ENCODE assay signal across 8 cellular contexts in genomic region chr17:37607637-37608368, GRCh38. TPM values are rescaled to one million over a fixed set of nuclear protein-coding genes. Genes with fewer than 3 reads are reported as not detected.
A peak's percentile ranks its signal among the peaks of the same experiment; 100 is the strongest.
DNase-seq lines count a peak whose midpoint lies in the region; ATAC-seq and TF ChIP-seq lines count a peak whose summit lies in the region.

No MANE protein-coding gene starts in this region.

- H3K36me3 Mint-ChIP-seq in Caco-2 (ENCODE audit: insufficient read depth, unreplicated experiment) (peaks cover 34% of the 10 kb centered on the region), natural killer cell (peaks cover 5% of the 10 kb centered on the region)
- H3K36me3 Mint-ChIP-seq in central memory CD8-positive, alpha-beta T cell (ENCODE audit: insufficient read depth), result peaks cover 11% of the 10 kb centered on the region

- no peaks in the 10 kb centered on the region for H3K27me3 Mint-ChIP-seq in Caco-2 (ENCODE audit: insufficient read depth, unreplicated experiment)
- H3K27me3 Mint-ChIP-seq in central memory CD8-positive, alpha-beta T cell, result no peaks in the 10 kb centered on the region
- H3K27me3 Mint-ChIP-seq in natural killer cell (ENCODE audit: low read depth in 2 of 2), result no peaks in the 10 kb centered on the region

- peaks cover 51% of the 10 kb centered on the region for H3K79me2 ChIP-seq in OCI-LY1 (ENCODE audit: insufficient read depth, low read length)

- H3K4me2 ChIP-seq in OCI-LY1 (ENCODE audit: low read length), result peak overlapping the region; percentile 83

- BruUV-seq in Caco-2 (replicated peaks; lab: Mats Ljungman, UMichigan), result no TSS peak

- H3K27me3 ChIP-seq in Caco-2 (replicated peaks; ENCODE audit: control insufficient read depth, insufficient read depth, low read length) (no peaks in the 10 kb centered on the region), OCI-LY1 (ENCODE audit: insufficient read depth, low read length) (no peaks in the 10 kb centered on the region)

- H3F3A ChIP-seq in OCI-LY1 (ENCODE audit: insufficient read depth, low read length), result 0 out of 2 replicates have a peak, but pooled peaks cover 7% of the 10 kb centered on the region

- H3K4me1 ChIP-seq in Caco-2, result 0 out of 2 replicates have a peak, but pooled peaks cover 3% of the 10 kb centered on the region
- peaks cover 35% of the 10 kb centered on the region for H3K4me1 ChIP-seq in OCI-LY1 (ENCODE audit: insufficient read depth, low read length, severe bottlenecking)

- H3K9me3 Mint-ChIP-seq in Caco-2 (ENCODE audit: unreplicated experiment), result no peaks in the 10 kb centered on the region
- H3K9me3 Mint-ChIP-seq in central memory CD8-positive, alpha-beta T cell, result no peaks in the 10 kb centered on the region
- no peaks in the 10 kb centered on the region for H3K9me3 Mint-ChIP-seq in natural killer cell

- H3K4me1 Mint-ChIP-seq in Caco-2 (ENCODE audit: low read depth, unreplicated experiment), result no peaks in the 10 kb centered on the region
- H3K4me1 Mint-ChIP-seq in central memory CD8-positive, alpha-beta T cell, result peaks cover 34% of the 10 kb centered on the region
- peaks cover 55 to 58% of the 10 kb centered on the region in 2 donors for H3K4me1 Mint-ChIP-seq in natural killer cell

- no peak for TF ChIP-seq CTCF in Caco-2 (IDR thresholded peaks at IDR 0.05; ENCODE audit: insufficient read depth in 1 of 2, low read depth in 1 of 2, low read length in 1 of 2, severe bottlenecking in 1 of 2, unreplicated experiment in 1 of 2)
- no peak for TF ChIP-seq CTCF in OCI-LY1 (IDR thresholded peaks at IDR 0.05; ENCODE audit: low read length)
- TF ChIP-seq CTCF in natural killer cell (IDR thresholded peaks at IDR 0.05), result no peak

- H3K9ac ChIP-seq in OCI-LY1 (ENCODE audit: low read length), result peak overlapping the region; percentile 99

- peak overlapping the region; percentile 90 for H3K27ac Mint-ChIP-seq in Caco-2 (ENCODE audit: unreplicated experiment)
- peak overlapping the region; percentile 84 for H3K27ac Mint-ChIP-seq in central memory CD8-positive, alpha-beta T cell (ENCODE audit: low read depth)
- peak overlapping the region; percentile 94 to 95 for H3K27ac Mint-ChIP-seq in natural killer cell

- H3K27ac ChIP-seq in OCI-LY1 (ENCODE audit: low read depth, low read length, poor library complexity, severe bottlenecking), result peak overlapping the region; percentile 89

- CTCF ChIA-PET in Caco-2 (lab: Charles Lee), result interaction anchor here (1.1 to 1.9 kb wide), 3 partner anchors 11 to 138 kb away, joined by 3 to 6 read pairs (median 4); no protein-coding TSS in a partner anchor

- no peaks in the 10 kb centered on the region for H3K9me2 ChIP-seq in OCI-LY1 (ENCODE audit: low read depth, low read length)

- no peak overlapping the region for H2AFZ ChIP-seq in OCI-LY1 (ENCODE audit: low read length)

- peak; percentile 31 for ATAC-seq in central memory CD8-positive, alpha-beta T cell (replicated peaks; ENCODE audit: extremely low read depth, poor library complexity, severe bottlenecking)
- ATAC-seq in natural killer cell (no peak), HG03571 (IDR thresholded peaks at IDR 0.05; ENCODE audit: unreplicated experiment) (no peak), HG02678 (IDR thresholded peaks at IDR 0.05; ENCODE audit: unreplicated experiment) (no peak)

- H3K36me3 ChIP-seq in Caco-2 (ENCODE audit: control insufficient read depth, insufficient read depth, low read length) (no peaks in the 10 kb centered on the region; the same call in none of the 2 replicates), OCI-LY1 (ENCODE audit: insufficient read depth, low read length) (peaks cover 35% of the 10 kb centered on the region)

- no peak for DNase-seq in Caco-2
- DNase-seq in central memory CD8-positive, alpha-beta T cell (ENCODE audit: low spot score in 2 of 2), result no peak
- DNase-seq in natural killer cell, result no peak
- no peak for DNase-seq in OCI-M2 (lab: John Stamatoyannopoulos, UW; ENCODE audit: unreplicated experiment)
- no peak for DNase-seq in NCI-H146 (lab: John Stamatoyannopoulos, UW)

- H3K4me3 ChIP-seq in Caco-2 (ENCODE audit: low read depth, low read length) (peak overlapping the region; percentile 65), OCI-LY1 (ENCODE audit: low read depth, low read length, poor library complexity, severe bottlenecking) (peak overlapping the region; percentile 97)

- no peaks in the 10 kb centered on the region for H4K20me1 ChIP-seq in OCI-LY1 (ENCODE audit: insufficient read depth, low read length)

- H3K9me3 ChIP-seq in Caco-2 (no peaks in the 10 kb centered on the region), OCI-LY1 (ENCODE audit: low read length) (no peaks in the 10 kb centered on the region)

- intact Hi-C loops in Caco-2 (cut with micrococcal nuclease; ENCODE audit: unreplicated experiment), result no loop called here
- intact Hi-C loops in natural killer cell (cut with micrococcal nuclease), result loop anchor here (2.0 to 5.0 kb wide), 3 partner anchors 35 to 661 kb away; partner anchors contain the start of genes AATF and DDX52

- peak overlapping the region; percentile 86 for H3K4me3 Mint-ChIP-seq in Caco-2 (ENCODE audit: unreplicated experiment)
- peak overlapping the region; percentile 76 for H3K4me3 Mint-ChIP-seq in central memory CD8-positive, alpha-beta T cell
- peak overlapping the region; percentile 89 for H3K4me3 Mint-ChIP-seq in natural killer cell

- POLR2A ChIA-PET in Caco-2 (lab: Charles Lee), result interaction anchor here (0.7 to 1.3 kb wide), 2 partner anchors 184 to 248 kb away, joined by 4 to 8 read pairs; no protein-coding TSS in a partner anchor

RNA-seq across cellular contexts. Expression of gene SYNRG, which starts 1.4 kb away (rescaled TPM):
- total RNA-seq in Caco-2 (2022), result 36.6 and 40.5 TPM in 2 replicates
- 100 to 1,000 TPM in 1 of 3 donors, 10 to 100 TPM in 2; 82.1 to 137 (median 88.2) TPM for total RNA-seq in natural killer cell

RNA-seq across cellular contexts. Expression of gene DDX52, which starts 35.4 kb away (rescaled TPM):
- total RNA-seq in Caco-2 (2022), result 78.7 and 85.1 TPM in 2 replicates
- 10 to 100 TPM; 39.1 to 47.5 (median 41.9) TPM for total RNA-seq in natural killer cell
